ENCODE assay signal across 2 cellular contexts in genomic region chr2:142882500-142882899, GRCh38. TPM values are rescaled to one million over a fixed set of nuclear protein-coding genes. Genes with fewer than 3 reads are reported as not detected.
"Had no signal": no experiment of that assay in that cellular context is flagged by ENCODE, and none has a peak within 500 bp of the region (broad histone marks: within the 10 kb centered on the region; RNA-seq: fewer than 3 reads in every experiment).

No MANE protein-coding gene starts in this region.

RNA-seq across cellular contexts. Expression of gene KYNU, which starts 5.0 kb away (rescaled TPM):
- total RNA-seq: SJSA1 had no signal
- polyA plus RNA-seq: SK-N-SH had no signal
